8 cellular contexts compared by ENCODE assay signal in genomic region chr7:87216701-87217508, GRCh38. TPM values are rescaled to one million over a fixed set of nuclear protein-coding genes. Genes with fewer than 3 reads are reported as not detected.
DNase-seq lines count a peak whose midpoint lies in the region; ATAC-seq, FAIRE-seq and TF ChIP-seq lines count a peak whose summit lies in the region.

No MANE protein-coding gene starts in this region.

- no peak overlapping the region for H3K4me3 ChIP-seq in WERI-Rb-1 (ENCODE audit: low read depth, low read length)

- H3K9me3 ChIP-seq in WERI-Rb-1 (ENCODE audit: severe bottlenecking), result no peaks in the 10 kb centered on the region

- H3K27ac ChIP-seq in WERI-Rb-1, result no peak overlapping the region

- FAIRE-seq in RCC 7860 (lab: Jason Lieb, UNC), result peak; percentile 92

- no peak overlapping the region for H3K4me3 Mint-ChIP-seq in progenitor cell of endocrine pancreas (ENCODE audit: low read depth)

- no peak overlapping the region for H3K27ac Mint-ChIP-seq in progenitor cell of endocrine pancreas

- no peaks in the 10 kb centered on the region for H3K9me3 Mint-ChIP-seq in progenitor cell of endocrine pancreas (ENCODE audit: low read depth)

- H3K4me1 Mint-ChIP-seq in progenitor cell of endocrine pancreas (ENCODE audit: low read depth), result peaks cover 17% of the 10 kb centered on the region

- TF ChIP-seq CTCF in progenitor cell of endocrine pancreas (IDR thresholded peaks at IDR 0.05; ENCODE audit: unreplicated experiment) (no peak), WERI-Rb-1 (IDR thresholded peaks at IDR 0.05; ENCODE audit: low read depth, low read length) (no peak)

- peak; percentile 56 for ATAC-seq in HG02678 (IDR thresholded peaks at IDR 0.05; ENCODE audit: unreplicated experiment)

- peak; percentile 14 for DNase-seq in NCI-H2107 treated with DMSO at 0.1 percent for 48 hours (lab: John Stamatoyannopoulos, UW; ENCODE audit: unreplicated experiment)
- no peak for DNase-seq in NCI-H2107 (lab: John Stamatoyannopoulos, UW)
- DNase-seq in RCC 7860 (ENCODE audit: low spot score), result peak; percentile 97
- peak; percentile 49 for DNase-seq in germinal center (ENCODE audit: low spot score)
- no peak for DNase-seq in HUDEP-2 (lab: John Stamatoyannopoulos, UW; ENCODE audit: unreplicated experiment in 76 of 76)
- no peak for DNase-seq in progenitor cell of endocrine pancreas (ENCODE audit: low spot score, unreplicated experiment)
- no peak for DNase-seq in WERI-Rb-1

- no peaks in the 10 kb centered on the region for H3K27me3 ChIP-seq in WERI-Rb-1 (ENCODE audit: insufficient read depth, low read depth, severe bottlenecking)

- peaks cover 36% of the 10 kb centered on the region for H3K36me3 ChIP-seq in WERI-Rb-1

- no peaks in the 10 kb centered on the region for H3K27me3 Mint-ChIP-seq in progenitor cell of endocrine pancreas

- no peaks in the 10 kb centered on the region for H3K36me3 Mint-ChIP-seq in progenitor cell of endocrine pancreas (ENCODE audit: insufficient read depth)

RNA-seq across cellular contexts. Expression of gene TMEM243, which starts 2.6 kb away (rescaled TPM):
- 15.9 and 16.6 TPM in 2 replicates for total RNA-seq in progenitor cell of endocrine pancreas

Comparison
In these comparisons a context has a peak if more than half of its experiments do, and no peak if none do; other contexts are left out.
1. DNase-seq: peak in NCI-H2107 treated with DMSO at 0.1 percent for 48 hours (single experiment), RCC 7860 (single experiment) and germinal center (single experiment); none in NCI-H2107 (single experiment), HUDEP-2 (0 of 76), progenitor cell of endocrine pancreas (single experiment) and WERI-Rb-1 (single experiment).